In the genomic region with DNA sequence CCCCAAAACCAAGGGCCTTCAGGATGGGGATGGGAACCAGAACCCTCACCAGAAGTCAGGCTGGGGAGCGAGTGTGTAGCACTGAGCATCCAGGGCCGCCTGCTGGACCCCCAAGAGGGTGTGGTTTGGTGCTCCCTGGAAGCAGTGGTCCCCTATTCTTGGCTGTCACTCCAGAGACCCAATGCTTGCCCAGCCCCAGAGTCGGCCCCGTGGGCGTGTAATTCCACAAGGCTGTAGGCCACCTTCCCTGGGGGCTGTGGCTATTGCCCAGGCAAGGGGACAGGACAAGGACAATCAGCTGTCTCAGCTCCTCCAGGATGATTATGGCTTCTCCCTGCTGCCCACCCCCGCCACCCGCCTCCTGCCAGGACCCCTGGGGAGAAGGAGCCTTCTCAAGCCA, we compare ENCODE assay signal across 22 cellular contexts. TPM values are rescaled to one million over a fixed set of nuclear protein-coding genes. Genes with fewer than 3 reads are reported as not detected.
DNase-seq lines count a peak whose midpoint lies in the region; ATAC-seq, FAIRE-seq and TF ChIP-seq lines count a peak whose summit lies in the region.
"Had no signal": no experiment of that assay in that cellular context is flagged by ENCODE, and none has a peak within 500 bp of the region (broad histone marks: within the 10 kb centered on the region; RNA-seq: fewer than 3 reads in every experiment).

No MANE protein-coding gene starts in this region.

- H3K9me2 ChIP-seq in GM23338 (ENCODE audit: insufficient read depth), result no peaks in the 10 kb centered on the region

- TF ChIP-seq EP300 in H1 (IDR thresholded peaks at IDR 0.05; ENCODE audit: borderline replicate concordance in 1 of 2, low read depth in 2 of 2, low read length in 2 of 2), result no peak
- no peak for TF ChIP-seq EP300 in HepG2 (IDR thresholded peaks at IDR 0.05; ENCODE audit: low read depth in 2 of 2, low read length in 2 of 2)
- TF ChIP-seq EP300 in HepG2 (CRISPR knock-in tag; IDR thresholded peaks at IDR 0.05; ENCODE audit: borderline replicate concordance), result no peak

- H3K4me3 Mint-ChIP-seq in GM23338, result no peak overlapping the region
- H3K4me3 Mint-ChIP-seq: CD8-positive, alpha-beta T cell; HFFc6 had no signal

- no peak overlapping the region for H3K56ac ChIP-seq in H1 (replicated peaks; ENCODE audit: insufficient read length, low read depth, low read length)

- H4K5ac ChIP-seq in H1 (ENCODE audit: insufficient read length, low read depth, low read length), result no peak overlapping the region

- H3K14ac ChIP-seq in H1 (ENCODE audit: insufficient read length), result no peak overlapping the region

- POLR2A ChIA-PET in H1 (lab: Charles Lee; ENCODE audit: partially characterized antibody), result interaction anchor here (0.7 to 5.6 kb wide), 7 partner anchors 15 to 59 kb away, joined by 3 to 25 read pairs (median 5); partner anchors contain the start of gene RNU5B-1
- POLR2A ChIA-PET in HepG2 (lab: Yijun Ruan, JAX), result interaction anchor here (1.4 kb wide), 1 partner anchor 22 kb away, joined by 3 read pairs; no protein-coding TSS in a partner anchor

- H2BK120ac ChIP-seq in H1 (replicated peaks; ENCODE audit: low read depth, low read length), result no peak overlapping the region

- 91% methylated on average over 7 of the region's 7 CpGs; no CpG with 5 or more reads in 1 of the 2 experiments for WGBS in H1 (ENCODE audit: extremely low coverage in 1 of 2, insufficient coverage in 1 of 2, insufficient read length in 1 of 2, insufficient replicate concordance in 2 of 2, low coverage in 1 of 2, low lambda C conversion rate in 2 of 2, missing lambda C conversion rate in 1 of 2), 2 experiments
- 100% methylated on average over 2 of the region's 7 CpGs for WGBS in HepG2 (ENCODE audit: low lambda C conversion rate)

- H3K36me3 ChIP-seq in GM23338 (ENCODE audit: insufficient read depth) (no peaks in the 10 kb centered on the region), H1 (ENCODE audit: control insufficient read depth in 2 of 4, insufficient read depth in 4 of 4, low read length in 3 of 4) (no peaks in the 10 kb centered on the region), HepG2 (replicated peaks in 1 of 2; ENCODE audit: control insufficient read depth in 1 of 2, insufficient read depth in 2 of 2, low read length in 2 of 2) (peaks cover 2 to 29% of the 10 kb centered on the region in 2 experiments; a peak in 3 of 5 replicates)
- H3K36me3 ChIP-seq: HAP-1 had no signal

- TF ChIP-seq POLR2A in H1 (IDR thresholded peaks at IDR 0.05; ENCODE audit: control extremely low read depth in 1 of 2, low read depth in 2 of 2, low read length in 2 of 2), result no peak
- no peak for TF ChIP-seq POLR2A in HepG2 (IDR thresholded peaks at IDR 0.05; ENCODE audit: insufficient read depth in 1 of 2, low read depth in 2 of 2, low read length in 2 of 2)

- no peak for ATAC-seq in GM23338
- no peak for ATAC-seq in HepG2
- ATAC-seq in HG02852 (IDR thresholded peaks at IDR 0.05; ENCODE audit: unreplicated experiment), result no peak
- no peak for ATAC-seq in HG03095 (IDR thresholded peaks at IDR 0.05; ENCODE audit: unreplicated experiment)
- no peak for ATAC-seq in GM18868 (IDR thresholded peaks at IDR 0.05; ENCODE audit: unreplicated experiment)
- ATAC-seq: CD8-positive, alpha-beta T cell had no signal

- H3K23ac ChIP-seq in H1 (ENCODE audit: insufficient read length), result no peak overlapping the region

- 0 out of 2 replicates have a peak overlapping the region, but pooled peaks have one; percentile 13 for H2BK20ac ChIP-seq in H1 (ENCODE audit: low read length)

- no peak for DNase-seq in GM23338 (ENCODE audit: low spot score)
- DNase-seq in H1 (ENCODE audit: low read depth in 1 of 2, low spot score in 2 of 2), result no peak
- DNase-seq in HepG2 (ENCODE audit: low spot score), result no peak
- peak; percentile 35 for DNase-seq in posterior vena cava (ENCODE audit: low spot score)
- no peak for DNase-seq in SHP77 treated with DMSO at 0.1 percent for 48 hours (lab: John Stamatoyannopoulos, UW)
- DNase-seq: CD8-positive, alpha-beta T cell; DMS153; DND-41; GDM1; GM23248; HFFc6; IMR-90 had no signal

- H3F3A ChIP-seq in GM23338 (replicated peaks; ENCODE audit: low read depth), result peaks cover 15% of the 10 kb centered on the region; the same call in 1 of the 2 replicates

- no peaks in the 10 kb centered on the region for H4K20me1 ChIP-seq in GM23338 (replicated peaks; ENCODE audit: insufficient read depth)
- no peaks in the 10 kb centered on the region for H4K20me1 ChIP-seq in H1 (replicated peaks in 1 of 2; ENCODE audit: control insufficient read depth in 1 of 2, insufficient read depth in 2 of 2, low read length in 2 of 2)
- 0 out of 2 replicates have a peak, but pooled peaks cover 5% of the 10 kb centered on the region for H4K20me1 ChIP-seq in HepG2 (ENCODE audit: insufficient read depth, low read length)

- H3K9me3 ChIP-seq in H1 (ENCODE audit: insufficient read depth in 2 of 2, low read depth in 1 of 2, low read length in 1 of 2), result no peaks in the 10 kb centered on the region
- no peaks in the 10 kb centered on the region for H3K9me3 ChIP-seq in HepG2 (ENCODE audit: low read length)
- H3K9me3 ChIP-seq: HAP-1 had no signal

- H3K4me2 ChIP-seq in GM23338 (peak overlapping the region; percentile 73), H1 (ENCODE audit: insufficient read depth in 1 of 2, low read depth in 2 of 2, low read length in 2 of 2) (no peak overlapping the region), HepG2 (ENCODE audit: low read depth, low read length) (no peak overlapping the region)

- peaks cover 23% of the 10 kb centered on the region for H3K27me3 Mint-ChIP-seq in GM23338 (ENCODE audit: insufficient read depth, low read depth, poor library complexity)

- H3K4me1 ChIP-seq in GM23338 (ENCODE audit: insufficient read depth) (peaks cover 65% of the 10 kb centered on the region), H1 (replicated peaks in 1 of 4; ENCODE audit: control insufficient read depth in 3 of 4, insufficient read depth in 4 of 4, low read length in 3 of 4) (peaks cover 25 to 43% (median 33%) of the 10 kb centered on the region in 4 experiments), HepG2 (ENCODE audit: insufficient read depth, low read length) (peaks cover 40% of the 10 kb centered on the region)

- TF ChIP-seq CTCF in GM23338 (conservative IDR thresholded peaks at IDR 0.05; ENCODE audit: low read depth in 2 of 2) (no peak), H1 (IDR thresholded peaks at IDR 0.05; ENCODE audit: control extremely low read depth in 1 of 3, insufficient read depth in 1 of 3, low read depth in 1 of 3, low read length in 3 of 3) (no peak), HepG2 (CRISPR knock-in tag; IDR thresholded peaks at IDR 0.05) (no peak)

- FAIRE-seq in H1 (lab: Jason Lieb, UNC) (no peak), HepG2 (lab: Jason Lieb, UNC) (no peak)
- FAIRE-seq: D721Med, GM12892 had no signal

- 0 out of 2 replicates have a peak overlapping the region, but pooled peaks have one; percentile 31 for H2BK15ac ChIP-seq in H1 (ENCODE audit: low read length)

- peak overlapping the region; percentile 25; the same call in 1 of the 2 replicates for H2AK5ac ChIP-seq in H1 (ENCODE audit: low read depth, low read length)

- peak overlapping the region; percentile 60; the same call in 1 of the 2 replicates for H3K18ac ChIP-seq in H1 (ENCODE audit: extremely low read depth, low read length)

- H3K9ac ChIP-seq in H1 (replicated peaks in 1 of 4; ENCODE audit: extremely low read depth in 1 of 4, low read depth in 3 of 4, low read length in 3 of 4) (no peak overlapping the region), HepG2 (ENCODE audit: insufficient read depth, low read depth, low read length) (no peak overlapping the region)
- H3K9ac ChIP-seq: GM23248 had no signal

- no TSS peak for BruUV-seq in HepG2 (replicated peaks; lab: Mats Ljungman, UMichigan)

- H3K9me3 Mint-ChIP-seq in GM23338, result no peaks in the 10 kb centered on the region
- H3K9me3 Mint-ChIP-seq: CD8-positive, alpha-beta T cell; HFFc6 had no signal

- no peaks in the 10 kb centered on the region; the same call in 1 of the 2 replicates for H3K79me1 ChIP-seq in H1 (ENCODE audit: low read depth, low read length)

- H3K27ac Mint-ChIP-seq in GM23338, result no peak overlapping the region
- H3K27ac Mint-ChIP-seq: CD14-positive monocyte; CD8-positive, alpha-beta T cell; HFFc6 had no signal

- H4K91ac ChIP-seq in H1 (replicated peaks; ENCODE audit: insufficient read length, low read length), result peak overlapping the region; percentile 5

- H3K4me3 ChIP-seq in GM23338 (no peak overlapping the region), H1 (ENCODE audit: extremely low read depth in 1 of 4, insufficient read depth in 2 of 4, low read depth in 3 of 4, low read length in 4 of 4) (no peak overlapping the region), HepG2 (replicated peaks in 1 of 3; ENCODE audit: insufficient read depth in 1 of 3, low read depth in 2 of 3, low read length in 3 of 3) (no peak overlapping the region)
- H3K4me3 ChIP-seq: GM23248, HAP-1 had no signal

- H3K4ac ChIP-seq in H1 (replicated peaks; ENCODE audit: insufficient read length, low read depth, low read length), result no peak overlapping the region

- peaks cover 13% of the 10 kb centered on the region for H3K36me3 Mint-ChIP-seq in GM23338 (ENCODE audit: low read depth)
- H3K36me3 Mint-ChIP-seq: CD14-positive monocyte; CD8-positive, alpha-beta T cell had no signal

- TF ChIP-seq RAD21 in H1 (IDR thresholded peaks at IDR 0.05 in 1 of 2, conservative IDR thresholded peaks at IDR 0.05 in 1 of 2; ENCODE audit: low read depth in 2 of 2, low read length in 2 of 2) (no peak), HepG2 (CRISPR knock-in tag; IDR thresholded peaks at IDR 0.05) (no peak)

- intact Hi-C loops in HepG2 (cut with micrococcal nuclease; ENCODE audit: unreplicated experiment), result no loop called here
- intact Hi-C loops in posterior vena cava (cut with DNase I), result no loop called here

- in situ Hi-C loops in HepG2 (cut with HindIII; ENCODE audit: extremely low pct_ligation_motif_present, low pct_unique_long_range_greater_than_20kb), result no loop called here

- H2AFZ ChIP-seq in GM23338, result no peak overlapping the region
- no peak overlapping the region for H2AFZ ChIP-seq in H1 (ENCODE audit: low read length)
- no peak overlapping the region for H2AFZ ChIP-seq in HepG2 (ENCODE audit: low read length)
- H2AFZ ChIP-seq: GM23248 had no signal

- H2BK12ac ChIP-seq in H1 (ENCODE audit: low read depth, low read length), result no peak overlapping the region; the same call in 1 of the 2 replicates

- H3K27ac ChIP-seq in GM23338 (ENCODE audit: low read depth), result no peak overlapping the region
- no peak overlapping the region for H3K27ac ChIP-seq in H1 (ENCODE audit: low read depth, low read length)
- H3K27ac ChIP-seq in HepG2 (ENCODE audit: extremely low read length, insufficient read depth, low read length), result no peak overlapping the region
- H3K27ac ChIP-seq: 22Rv1, GM23248 had no signal

- H3K27me3 ChIP-seq in GM23338 (ENCODE audit: insufficient read depth) (peaks cover 44% of the 10 kb centered on the region), H1 (replicated peaks in 1 of 4; ENCODE audit: control insufficient read depth in 3 of 4, extremely low read depth in 1 of 4, insufficient read depth in 3 of 4, low read length in 3 of 4) (peaks cover 0 to 4% (median 0%) of the 10 kb centered on the region in 4 experiments; a peak in 3 of 7 replicates), HepG2 (ENCODE audit: control insufficient read depth in 1 of 2, insufficient read depth in 2 of 2, low read length in 2 of 2) (no peaks in the 10 kb centered on the region)

- CTCF ChIA-PET in H1 (lab: Charles Lee; ENCODE audit: partially characterized antibody), result interaction anchor here (1.2 to 3.7 kb wide), 7 partner anchors 11 to 45 kb away, joined by 3 to 18 read pairs (median 8); no protein-coding TSS in a partner anchor
- CTCF ChIA-PET in HepG2 (lab: Yijun Ruan, JAX; ENCODE audit: low intra/inter-chr PET ratio, low total read pairs), result no interaction called here

- H3K23me2 ChIP-seq in H1 (ENCODE audit: low read depth, low read length), result no peaks in the 10 kb centered on the region; the same call in none of the 2 replicates

- no peak overlapping the region for H4K8ac ChIP-seq in H1 (ENCODE audit: extremely low read depth, insufficient read depth, low read length)

- peak overlapping the region; percentile 52; the same call in 1 of the 2 replicates for H2BK5ac ChIP-seq in H1 (ENCODE audit: low read depth, low read length)

- H3K4me1 Mint-ChIP-seq in GM23338, result peaks cover 62% of the 10 kb centered on the region
- H3K4me1 Mint-ChIP-seq: CD14-positive monocyte had no signal

- H3K79me2 ChIP-seq in GM23338 (replicated peaks; ENCODE audit: insufficient read depth), result peaks cover 18% of the 10 kb centered on the region
- peaks cover 0 to 3% of the 10 kb centered on the region in 2 experiments; a peak in 1 of 4 replicates for H3K79me2 ChIP-seq in H1 (ENCODE audit: control insufficient read depth in 1 of 2, insufficient read depth in 2 of 2, low read length in 2 of 2)
- H3K79me2 ChIP-seq in HepG2 (ENCODE audit: insufficient read depth, low read length), result peaks cover 23% of the 10 kb centered on the region

RNA-seq across cellular contexts. Expression of gene IGDCC3, which starts 14.5 kb away (rescaled TPM):
- 26.3 and 30.7 TPM in 2 replicates for total RNA-seq in GM23338 (2014; rRNA removed; shearing (Covaris generic))
- 15.3 and 16.4 TPM in 2 replicates for polyA plus RNA-seq in GM23338 (2016; fragmentation: Nextera tagmentation; extraction: Ambion mirVana)
- 45.7 and 45.9 TPM in 2 replicates for total RNA-seq in H1 (2021; fragmentation: NEBNext Ultra II Directional; extraction: Animal tissue kit (Norgen Biotek cat#: 25700))
- 26.8 and 42.3 TPM in 2 replicates for polyA plus RNA-seq in H1 (2011; rRNA removed)
- polyA plus RNA-seq in H1 (2011; cell fraction: cytosol; rRNA removed), result 23.3 TPM
- 49.4 TPM for polyA plus RNA-seq in H1 (2011; cell fraction: nucleus; rRNA removed)
- 26.5 to 37.1 TPM (median 35.2 TPM) in 4 replicates for polyA plus RNA-seq in H1 (2012, experiment 1 of 2)
- polyA plus RNA-seq in H1 (2012, experiment 2 of 2), result 29.5 TPM
- polyA plus RNA-seq in H1 (2013, experiment 1 of 2), result 57.5 TPM
- polyA plus RNA-seq in H1 (2013, experiment 2 of 2), result 60.3 TPM
- polyA minus RNA-seq in H1 (2011; rRNA and poly(A)+ RNA removed), result 22.4 and 28.5 TPM in 2 replicates
- polyA minus RNA-seq in H1 (2011; cell fraction: cytosol; rRNA and poly(A)+ RNA removed), result 26.4 TPM
- polyA minus RNA-seq in H1 (2011; cell fraction: nucleus; rRNA and poly(A)+ RNA removed), result 23.6 TPM
- 31.2 and 51.8 TPM in 2 replicates for total RNA-seq in HepG2 (2016; rRNA removed; fragmentation: Illumina TruSeq; extraction: Trizol)
- total RNA-seq in HepG2 (2016; cell fraction: cytosol; rRNA removed; fragmentation: Illumina TruSeq; extraction: Trizol; ENCODE audit: low read depth), result 9.5 and 9.8 TPM in 2 replicates
- total RNA-seq in HepG2 (2016; cell fraction: insoluble cytoplasmic fraction; rRNA removed; fragmentation: Illumina TruSeq; extraction: Trizol), result 29.4 and 52.8 TPM in 2 replicates
- total RNA-seq in HepG2 (2016; cell fraction: membrane; rRNA removed; fragmentation: Illumina TruSeq; extraction: Trizol), result 40.5 and 40.6 TPM in 2 replicates
- total RNA-seq in HepG2 (2016; cell fraction: nucleus; rRNA removed; fragmentation: Illumina TruSeq; extraction: Trizol), result 59.8 and 72.1 TPM in 2 replicates
- polyA plus RNA-seq in HepG2 (2011; rRNA removed), result 30.1 and 35.7 TPM in 2 replicates
- polyA plus RNA-seq in HepG2 (2011; cell fraction: cytosol; rRNA removed), result 21.8 and 38.4 TPM in 2 replicates
- 46.7 and 64.4 TPM in 2 replicates for polyA plus RNA-seq in HepG2 (2011; cell fraction: nucleus; rRNA removed)
- 27.1 and 28.5 TPM in 2 replicates for polyA plus RNA-seq in HepG2 (2012)
- polyA plus RNA-seq in HepG2 (2016; cell fraction: cytosol; fragmentation: Illumina TruSeq; extraction: Trizol; ENCODE audit: low read depth), result 14.9 and 15.4 TPM in 2 replicates
- polyA plus RNA-seq in HepG2 (2016; cell fraction: insoluble cytoplasmic fraction; fragmentation: Illumina TruSeq; extraction: Trizol; ENCODE audit: low read depth), result 40.4 and 49.0 TPM in 2 replicates
- 39.5 and 45.0 TPM in 2 replicates for polyA plus RNA-seq in HepG2 (2016; cell fraction: membrane; fragmentation: Illumina TruSeq; extraction: Trizol; ENCODE audit: low read depth)
- polyA plus RNA-seq in HepG2 (2016; cell fraction: nucleus; fragmentation: Illumina TruSeq; extraction: Trizol; ENCODE audit: insufficient read depth, low read depth), result 130 and 131 TPM in 2 replicates
- polyA minus RNA-seq in HepG2 (2011; rRNA and poly(A)+ RNA removed; ENCODE audit: low replicate concordance), result 0.07 and 131 TPM in 2 replicates
- polyA minus RNA-seq in HepG2 (2011; cell fraction: cytosol; rRNA and poly(A)+ RNA removed), result 57.3 and 61.0 TPM in 2 replicates
- polyA minus RNA-seq in HepG2 (2011; cell fraction: nucleus; rRNA and poly(A)+ RNA removed), result 23.1 and 27.6 TPM in 2 replicates
- total RNA-seq in posterior vena cava, result not detected
- total RNA-seq: CD8-positive, alpha-beta T cell; GM23248; HFFc6 had no signal
- polyA plus RNA-seq: BJ, CD14-positive monocyte, GM23248 had no signal

RNA-seq across cellular contexts. Expression of gene RNU5B-1, which starts 58.8 kb away (rescaled TPM):
- total RNA-seq in GM23338 (2014; rRNA removed; shearing (Covaris generic)), result not detected in 2 replicates
- polyA plus RNA-seq in GM23338 (2016; fragmentation: Nextera tagmentation; extraction: Ambion mirVana) (not detected in 2 replicates), H1 (2011; rRNA removed) (not detected in 2 replicates), HepG2 (2011; rRNA removed) (not detected in 2 replicates)
- not detected in 2 replicates for total RNA-seq in H1 (2021; fragmentation: NEBNext Ultra II Directional; extraction: Animal tissue kit (Norgen Biotek cat#: 25700))
- polyA plus RNA-seq in H1 (2011; cell fraction: cytosol; rRNA removed), result not detected
- polyA plus RNA-seq in H1 (2011; cell fraction: nucleus; rRNA removed), result not detected
- not detected in 4 replicates for polyA plus RNA-seq in H1 (2012, experiment 1 of 2)
- polyA plus RNA-seq in H1 (2012, experiment 2 of 2), result not detected
- polyA plus RNA-seq in H1 (2013, experiment 1 of 2), result not detected
- polyA plus RNA-seq in H1 (2013, experiment 2 of 2), result not detected
- polyA minus RNA-seq in H1 (2011; rRNA and poly(A)+ RNA removed), result under 0.01 TPM in 2 replicates
- 649 TPM for polyA minus RNA-seq in H1 (2011; cell fraction: cytosol; rRNA and poly(A)+ RNA removed)
- polyA minus RNA-seq in H1 (2011; cell fraction: nucleus; rRNA and poly(A)+ RNA removed), result under 0.01 TPM
- total RNA-seq in HepG2 (2016; rRNA removed; fragmentation: Illumina TruSeq; extraction: Trizol) (417 and 1,646 TPM in 2 replicates), posterior vena cava (100 to 1,000 TPM in 1 of 2 donors, 10 to 100 TPM in 1; 95.0 to 102 TPM)
- total RNA-seq in HepG2 (2016; cell fraction: cytosol; rRNA removed; fragmentation: Illumina TruSeq; extraction: Trizol; ENCODE audit: low read depth), result 2,099 and 2,605 TPM in 2 replicates
- 240 and 1,608 TPM in 2 replicates for total RNA-seq in HepG2 (2016; cell fraction: insoluble cytoplasmic fraction; rRNA removed; fragmentation: Illumina TruSeq; extraction: Trizol)
- 403 and 510 TPM in 2 replicates for total RNA-seq in HepG2 (2016; cell fraction: membrane; rRNA removed; fragmentation: Illumina TruSeq; extraction: Trizol)
- total RNA-seq in HepG2 (2016; cell fraction: nucleus; rRNA removed; fragmentation: Illumina TruSeq; extraction: Trizol), result 7,864 and 11,549 TPM in 2 replicates
- polyA plus RNA-seq in HepG2 (2011; cell fraction: cytosol; rRNA removed), result not detected in 2 replicates
- polyA plus RNA-seq in HepG2 (2011; cell fraction: nucleus; rRNA removed), result under 0.01 TPM in 2 replicates
- polyA plus RNA-seq in HepG2 (2012), result not detected in 2 replicates
- polyA plus RNA-seq in HepG2 (2016; cell fraction: cytosol; fragmentation: Illumina TruSeq; extraction: Trizol; ENCODE audit: low read depth), result 44.4 TPM in 1 of 2 replicates, not detected in the other
- not detected in 2 replicates for polyA plus RNA-seq in HepG2 (2016; cell fraction: insoluble cytoplasmic fraction; fragmentation: Illumina TruSeq; extraction: Trizol; ENCODE audit: low read depth)
- polyA plus RNA-seq in HepG2 (2016; cell fraction: membrane; fragmentation: Illumina TruSeq; extraction: Trizol; ENCODE audit: low read depth), result not detected in 2 replicates
- polyA plus RNA-seq in HepG2 (2016; cell fraction: nucleus; fragmentation: Illumina TruSeq; extraction: Trizol; ENCODE audit: insufficient read depth, low read depth), result not detected in 2 replicates
- polyA minus RNA-seq in HepG2 (2011; rRNA and poly(A)+ RNA removed; ENCODE audit: low replicate concordance), result under 0.01 TPM in 2 replicates
- polyA minus RNA-seq in HepG2 (2011; cell fraction: cytosol; rRNA and poly(A)+ RNA removed), result 1,229 and 3,173 TPM in 2 replicates
- polyA minus RNA-seq in HepG2 (2011; cell fraction: nucleus; rRNA and poly(A)+ RNA removed), result under 0.01 TPM in 2 replicates
- total RNA-seq: A673, GM23248, IMR-90 had no signal
- polyA plus RNA-seq: BJ, CD14-positive monocyte, GM23248, IMR-90 had no signal

RNA-seq across cellular contexts. Expression of gene IGDCC4, which starts 59.4 kb away (rescaled TPM):
- 8.4 and 9.6 TPM in 2 replicates for total RNA-seq in GM23338 (2014; rRNA removed; shearing (Covaris generic))
- polyA plus RNA-seq in GM23338 (2016; fragmentation: Nextera tagmentation; extraction: Ambion mirVana), result 7.2 and 7.5 TPM in 2 replicates
- total RNA-seq in H1 (2021; fragmentation: NEBNext Ultra II Directional; extraction: Animal tissue kit (Norgen Biotek cat#: 25700)), result 7.7 and 7.8 TPM in 2 replicates
- 10.3 and 12.7 TPM in 2 replicates for polyA plus RNA-seq in H1 (2011; rRNA removed)
- 11.8 TPM for polyA plus RNA-seq in H1 (2011; cell fraction: cytosol; rRNA removed)
- 32.6 TPM for polyA plus RNA-seq in H1 (2011; cell fraction: nucleus; rRNA removed)
- 9.5 to 12.6 TPM (median 11.6 TPM) in 4 replicates for polyA plus RNA-seq in H1 (2012, experiment 1 of 2)
- polyA plus RNA-seq in H1 (2012, experiment 2 of 2), result 4.2 TPM
- polyA plus RNA-seq in H1 (2013, experiment 1 of 2), result 4.7 TPM
- polyA plus RNA-seq in H1 (2013, experiment 2 of 2), result 4.3 TPM
- polyA minus RNA-seq in H1 (2011; rRNA and poly(A)+ RNA removed), result 11.4 and 13.0 TPM in 2 replicates
- 6.8 TPM for polyA minus RNA-seq in H1 (2011; cell fraction: cytosol; rRNA and poly(A)+ RNA removed)
- 14.2 TPM for polyA minus RNA-seq in H1 (2011; cell fraction: nucleus; rRNA and poly(A)+ RNA removed)
- 0.87 and 1.1 TPM in 2 replicates for total RNA-seq in HepG2 (2016; rRNA removed; fragmentation: Illumina TruSeq; extraction: Trizol)
- 0.09 and 0.30 TPM in 2 replicates for total RNA-seq in HepG2 (2016; cell fraction: cytosol; rRNA removed; fragmentation: Illumina TruSeq; extraction: Trizol; ENCODE audit: low read depth)
- total RNA-seq in HepG2 (2016; cell fraction: insoluble cytoplasmic fraction; rRNA removed; fragmentation: Illumina TruSeq; extraction: Trizol), result 0.76 and 0.89 TPM in 2 replicates
- total RNA-seq in HepG2 (2016; cell fraction: membrane; rRNA removed; fragmentation: Illumina TruSeq; extraction: Trizol), result 0.46 and 0.55 TPM in 2 replicates
- total RNA-seq in HepG2 (2016; cell fraction: nucleus; rRNA removed; fragmentation: Illumina TruSeq; extraction: Trizol), result 1.1 and 1.5 TPM in 2 replicates
- polyA plus RNA-seq in HepG2 (2011; rRNA removed), result 0.39 and 0.55 TPM in 2 replicates
- 0.42 and 0.45 TPM in 2 replicates for polyA plus RNA-seq in HepG2 (2011; cell fraction: cytosol; rRNA removed)
- 1.8 and 2.0 TPM in 2 replicates for polyA plus RNA-seq in HepG2 (2011; cell fraction: nucleus; rRNA removed)
- polyA plus RNA-seq in HepG2 (2012), result 0.30 and 0.49 TPM in 2 replicates
- polyA plus RNA-seq in HepG2 (2016; cell fraction: cytosol; fragmentation: Illumina TruSeq; extraction: Trizol; ENCODE audit: low read depth), result 0.12 and 0.17 TPM in 2 replicates
- polyA plus RNA-seq in HepG2 (2016; cell fraction: insoluble cytoplasmic fraction; fragmentation: Illumina TruSeq; extraction: Trizol; ENCODE audit: low read depth), result 1.1 and 1.3 TPM in 2 replicates
- polyA plus RNA-seq in HepG2 (2016; cell fraction: membrane; fragmentation: Illumina TruSeq; extraction: Trizol; ENCODE audit: low read depth), result 0.44 and 0.58 TPM in 2 replicates
- polyA plus RNA-seq in HepG2 (2016; cell fraction: nucleus; fragmentation: Illumina TruSeq; extraction: Trizol; ENCODE audit: insufficient read depth, low read depth), result 2.5 and 2.7 TPM in 2 replicates
- polyA minus RNA-seq in HepG2 (2011; rRNA and poly(A)+ RNA removed; ENCODE audit: low replicate concordance), result 0.56 and 0.68 TPM in 2 replicates
- 0.59 and 0.79 TPM in 2 replicates for polyA minus RNA-seq in HepG2 (2011; cell fraction: cytosol; rRNA and poly(A)+ RNA removed)
- 0.64 and 1.5 TPM in 2 replicates for polyA minus RNA-seq in HepG2 (2011; cell fraction: nucleus; rRNA and poly(A)+ RNA removed)
- total RNA-seq in posterior vena cava, result 1 to 10 TPM; 1.2 to 4.7 TPM
- polyA plus RNA-seq: CD14-positive monocyte had no signal

Comparison
In these comparisons a context has a peak if more than half of its experiments do, and no peak if none do; other contexts are left out.
1. RNA of gene IGDCC3, which starts 14.5 kb away (total RNA-seq): 9.5 to 72.1 TPM in HepG2, 45.7 to 45.9 TPM in H1 and 26.3 to 30.7 TPM in GM23338; not detected in posterior vena cava; every median in the first group is over 10 times any median in the second.